7 cellular contexts compared by ENCODE assay signal in genomic region chr16:30609928-30610839, GRCh38. TPM values are rescaled to one million over a fixed set of nuclear protein-coding genes. Genes with fewer than 3 reads are reported as not detected.
DNase-seq lines count a peak whose midpoint lies in the region; ATAC-seq and TF ChIP-seq lines count a peak whose summit lies in the region.

TSS of gene ZNF689 (minus strand) at chr16:30610389. CDS start at chr16:30610041, 348 bp downstream.

- peak within 1 kb of the TSS; percentile 90 for H3K4me2 ChIP-seq in hepatocyte

- TF ChIP-seq CTCF in astrocyte of the cerebellum (IDR thresholded peaks at IDR 0.05; ENCODE audit: low read depth, low read length, missing control alignments) = no peak
- no peak for TF ChIP-seq CTCF in hepatocyte (IDR thresholded peaks at IDR 0.05; ENCODE audit: poor library complexity)

- H3K9me3 ChIP-seq in hepatocyte (ENCODE audit: low read depth) = no peaks in the 10 kb centered on the region

- H3K27me3 ChIP-seq in hepatocyte = no peaks in the 10 kb centered on the region

- H3K4me1 ChIP-seq in hepatocyte (ENCODE audit: insufficient read depth) = peaks cover 4% of the 10 kb centered on the region

- peak; percentile 84 for TF ChIP-seq POLR2A in GM18505 (IDR thresholded peaks at IDR 0.05; ENCODE audit: borderline replicate concordance, extremely low read depth, insufficient read depth, insufficient read length)

- H3K9me2 ChIP-seq in hepatocyte (replicated peaks; ENCODE audit: insufficient read depth) = no peaks in the 10 kb centered on the region

- no peaks in the 10 kb centered on the region for H4K20me1 ChIP-seq in hepatocyte (ENCODE audit: insufficient read depth, poor library complexity, severe bottlenecking)

- peak; percentile 82 for ATAC-seq in GM18505 (IDR thresholded peaks at IDR 0.05; ENCODE audit: unreplicated experiment)
- ATAC-seq in HG02973 (IDR thresholded peaks at IDR 0.05; ENCODE audit: unreplicated experiment) = peak; percentile 68

- DNase-seq in NCI-H2029 treated with DMSO at 0.1 percent for 48 hours (lab: John Stamatoyannopoulos, UW) (peak; percentile 88), T-helper 9 cell (peak; percentile 91), astrocyte of the cerebellum (ENCODE audit: low read depth) (peak; percentile 97), hepatocyte (ENCODE audit: low spot score) (peak; percentile 97), renal cortical epithelial cell (ENCODE audit: low read depth) (peak; percentile 92)

- H3K4me3 ChIP-seq in astrocyte of the cerebellum (ENCODE audit: low read depth, low read length) (peak within 1 kb of the TSS; percentile 66), hepatocyte (peak within 1 kb of the TSS; percentile 90)

- H2AFZ ChIP-seq in hepatocyte = peak within 1 kb of the TSS; percentile 97

- peaks cover 23% of the 10 kb centered on the region for H3K79me2 ChIP-seq in hepatocyte

- H3K27ac ChIP-seq in hepatocyte = peak within 1 kb of the TSS; percentile 97

- WGBS in hepatocyte (ENCODE audit: low lambda C conversion rate, missing lambda C conversion rate) = 2% methylated on average over 63 of the region's 63 CpGs

- H3K36me3 ChIP-seq in hepatocyte (replicated peaks; ENCODE audit: insufficient read depth, low read depth) = no peaks in the 10 kb centered on the region

- in situ Hi-C loops in astrocyte of the cerebellum (cut with HindIII; ENCODE audit: low sequenced_read_pairs) = no loop called here

RNA-seq across cellular contexts. Expression of gene ZNF689, which starts in this region (rescaled TPM):
- total RNA-seq in hepatocyte = 7.1 and 8.0 TPM in 2 replicates
- polyA plus RNA-seq in hepatocyte = 5.6 and 8.7 TPM in 2 replicates
- 4.0 and 4.5 TPM in 2 replicates for total RNA-seq in renal cortical epithelial cell

Comparison
In these comparisons a context has a peak if more than half of its experiments do, and no peak if none do; other contexts are left out.
1. Peak in every context shown above with its lines: DNase-seq, ATAC-seq, H3K4me3 ChIP-seq and H3K27ac ChIP-seq.